ENCODE assay signal across 1 cellular context in the genomic region with DNA sequence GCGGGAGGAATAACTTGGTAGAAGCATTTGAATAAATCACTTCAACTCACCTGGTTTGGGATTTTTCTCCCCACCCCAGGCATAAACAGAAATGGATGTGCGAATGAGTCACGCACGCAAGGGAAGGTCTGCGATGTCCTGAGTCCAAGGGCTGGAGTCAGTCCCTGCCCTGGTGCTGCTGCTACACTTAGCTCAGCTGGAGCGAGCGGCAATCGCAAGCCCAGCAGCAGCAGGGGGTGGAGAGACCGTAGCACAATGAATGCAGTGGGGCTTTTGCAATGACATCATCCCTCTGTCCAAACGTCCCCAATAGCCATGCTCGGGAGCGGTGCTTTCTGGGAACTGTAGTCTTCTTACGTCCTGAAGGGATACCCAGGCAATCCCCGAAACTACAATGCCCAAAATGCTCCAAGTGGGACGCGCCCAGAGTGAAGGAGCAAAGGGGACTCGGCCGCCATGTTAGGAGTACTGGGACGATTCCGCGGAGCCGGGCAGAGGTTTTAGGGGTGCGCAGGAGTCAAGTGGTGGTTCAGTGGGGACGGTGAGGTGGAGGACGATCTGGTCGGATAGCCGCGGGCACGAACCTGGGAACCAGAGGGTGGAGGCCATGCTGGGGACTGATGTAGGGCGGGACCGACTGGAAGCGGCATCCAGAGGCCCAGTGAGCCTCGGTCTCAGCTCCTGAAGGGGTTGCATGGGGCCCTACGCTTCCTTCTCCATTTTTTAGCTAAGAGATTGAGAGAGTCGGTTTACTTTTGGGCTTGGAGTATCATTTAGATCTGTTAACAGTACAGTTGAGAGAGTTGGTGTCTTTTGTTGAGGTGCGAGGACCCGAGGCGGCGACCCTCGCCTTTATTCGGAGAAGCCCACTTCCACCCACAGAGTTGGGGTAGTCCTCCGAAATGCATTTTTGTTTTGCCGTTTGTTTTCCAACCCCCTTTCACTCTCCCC.
TF ChIP-seq lines count a peak whose summit lies in the region.

RAB30 (minus strand) TSS at position 257 of the 951 bp plus-strand sequence. CDS start 74,581 bp downstream, outside the sequence.

TF ChIP-seq in IMR-90, 13 proteins besides CTCF, POLR2A, EP300 and RAD21 (continued from another document):
- TF ChIP-seq, protein P1, sequence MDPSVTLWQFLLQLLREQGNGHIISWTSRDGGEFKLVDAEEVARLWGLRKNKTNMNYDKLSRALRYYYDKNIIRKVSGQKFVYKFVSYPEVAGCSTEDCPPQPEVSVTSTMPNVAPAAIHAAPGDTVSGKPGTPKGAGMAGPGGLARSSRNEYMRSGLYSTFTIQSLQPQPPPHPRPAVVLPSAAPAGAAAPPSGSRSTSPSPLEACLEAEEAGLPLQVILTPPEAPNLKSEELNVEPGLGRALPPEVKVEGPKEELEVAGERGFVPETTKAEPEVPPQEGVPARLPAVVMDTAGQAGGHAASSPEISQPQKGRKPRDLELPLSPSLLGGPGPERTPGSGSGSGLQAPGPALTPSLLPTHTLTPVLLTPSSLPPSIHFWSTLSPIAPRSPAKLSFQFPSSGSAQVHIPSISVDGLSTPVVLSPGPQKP (IDR thresholded peaks at IDR 0.05; ENCODE audit: borderline replicate concordance, low read depth, low read length) = no peak
- peak; percentile 63; the same call in 1 of the 2 replicates for TF ChIP-seq MAZ (IDR thresholded peaks at IDR 0.05; ENCODE audit: borderline replicate concordance, low read depth, low read length)
- TF ChIP-seq BHLHE40 (IDR thresholded peaks at IDR 0.05; ENCODE audit: low read depth, low read length) = no peak
- TF ChIP-seq RFX5 (IDR thresholded peaks at IDR 0.05; ENCODE audit: low read depth, low read length) = no peak
- TF ChIP-seq MAFK (IDR thresholded peaks at IDR 0.05; ENCODE audit: low read depth, low read length) = peak; percentile 32; the same call in 1 of the 2 replicates
- TF ChIP-seq FOS (IDR thresholded peaks at IDR 0.05; ENCODE audit: low read depth, low read length) = peak; percentile 72; the same call in 1 of the 2 replicates
- no peak for TF ChIP-seq USF2 (IDR thresholded peaks at IDR 0.05; ENCODE audit: low read depth, low read length)
- no peak for TF ChIP-seq CHD1 (IDR thresholded peaks at IDR 0.05; ENCODE audit: low read depth, low read length)
- TF ChIP-seq RCOR1 (IDR thresholded peaks at IDR 0.05; ENCODE audit: insufficient replicate concordance, low read length) = no peak
